In genomic region chr6:27358786-27359185, GRCh38 we compare ENCODE assay signal across 3 cellular contexts.
TF ChIP-seq lines count a peak whose summit lies in the region.

No MANE protein-coding gene starts in this region.

TF ChIP-seq in HCT116, 20 proteins besides CTCF, POLR2A, EP300 and RAD21:
- TF ChIP-seq SIN3A (IDR thresholded peaks at IDR 0.05; ENCODE audit: low read depth) (no peak), ZNF274 (IDR thresholded peaks at IDR 0.05; ENCODE audit: low read depth, low read length) (peak; percentile 86)

TF ChIP-seq in GM12878, 131 proteins besides CTCF, POLR2A, EP300 and RAD21:
- TF ChIP-seq BCLAF1 (IDR thresholded peaks at IDR 0.05): no peak
- TF ChIP-seq MYC (IDR thresholded peaks at IDR 0.05; ENCODE audit: insufficient read depth, insufficient read length, insufficient replicate concordance, low read length, severe bottlenecking): no peak
- TF ChIP-seq NFIC (IDR thresholded peaks at IDR 0.05; ENCODE audit: low read depth, low read length): no peak
- peak; percentile 17 for TF ChIP-seq ZNF274 (IDR thresholded peaks at IDR 0.05; ENCODE audit: insufficient read depth, insufficient read length)
- no peak for TF ChIP-seq BCL3 (IDR thresholded peaks at IDR 0.05; ENCODE audit: borderline replicate concordance, insufficient read depth, low read depth, low read length, poor library complexity, severe bottlenecking)
- TF ChIP-seq ZNF592 (IDR thresholded peaks at IDR 0.05): no peak

TF ChIP-seq in H1, 55 proteins besides CTCF, POLR2A, EP300 and RAD21:
- TF ChIP-seq ATF2 (IDR thresholded peaks at IDR 0.05; ENCODE audit: low read length): no peak
- TF ChIP-seq ZNF274 (IDR thresholded peaks at IDR 0.05; ENCODE audit: borderline replicate concordance, extremely low read depth, low read length): peak; percentile 88
